31 cellular contexts compared by ENCODE assay signal in the genomic region with DNA sequence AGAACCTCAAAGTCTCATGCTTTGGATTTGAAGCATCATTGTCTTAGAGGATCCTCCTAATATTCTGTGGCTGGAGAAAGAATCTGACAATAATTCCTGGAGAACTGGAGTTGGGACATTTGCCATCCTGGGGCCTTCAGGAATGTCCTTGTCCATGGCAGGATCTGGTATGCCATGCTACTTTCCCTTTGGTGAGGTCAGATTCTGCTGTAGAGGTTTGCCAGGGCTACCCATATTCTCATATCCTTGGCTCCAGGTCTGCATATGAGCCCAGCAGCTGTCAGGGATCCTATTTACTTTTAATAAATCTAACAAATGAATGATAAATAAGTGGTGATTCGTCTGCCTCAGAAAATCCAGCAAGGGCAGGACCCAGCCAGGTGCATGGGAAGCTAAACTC.
"Had no signal": no experiment of that assay in that cellular context is flagged by ENCODE, and none has a peak within 500 bp of the region (broad histone marks: within the 10 kb centered on the region; RNA-seq: fewer than 3 reads in every experiment).

No MANE protein-coding gene starts in this region.

- H3K27me3 ChIP-seq: adrenal gland, cardiac muscle cell had no signal

- H3K27ac ChIP-seq: adrenal gland, cardiac muscle cell, VCaP had no signal

- H3K4me1 ChIP-seq: adrenal gland had no signal

- H3K4me3 ChIP-seq: adrenal gland, cardiac muscle cell had no signal

- ATAC-seq: activated CD8-positive, alpha-beta T cell treated with anti-CD3 and anti-CD28 coated beads for 36 hours; activated naive CD4-positive, alpha-beta T cell treated with anti-CD3 and anti-CD28 coated beads, Interleukin-2, amount 50 U/mL, for 72 hours; activated T-cell treated with anti-CD3 and anti-CD28 coated beads, Interleukin-2, amount 50 U/mL, for 4 hours; activated T-cell treated with anti-CD3 and anti-CD28 coated beads, Interleukin-2, amount 50 U/mL, for 72 hours; activated T-helper 17 cell treated with anti-CD3 and anti-CD28 coated beads, Interleukin-2, amount 50 U/mL, for 72 hours had no signal

- H3K36me3 ChIP-seq: adrenal gland, cardiac muscle cell had no signal

- DNase-seq: activated B cell treated with CpG ODN at 0.5 μM for 24 hours; activated CD4-positive, alpha-beta memory T cell treated with anti-CD3 and anti-CD28 coated beads for 36 hours; activated CD4-positive, alpha-beta T cell treated with anti-CD3 and anti-CD28 coated beads for 4 hours; activated CD4-positive, alpha-beta T cell treated with anti-CD3 and anti-CD28 coated beads, Interleukin-2, amount 10 ng/mL, durations not matched to agents 24 days and 14 days; activated CD4-positive, alpha-beta T cell treated with anti-CD3 and anti-CD28 coated beads, Interleukin-2, amount 50 U/mL, for 1 hour; activated CD4-positive, alpha-beta T cell treated with anti-CD3 and anti-CD28 coated beads, Interleukin-2, amount 50 U/mL, for 4 hours; activated CD4-positive, CD25-positive, alpha-beta regulatory T cell treated with anti-CD3 and anti-CD28 coated beads, Interleukin-2, amount 50 U/mL, for 72 hours; activated CD8-positive, alpha-beta memory T cell treated with anti-CD3 and anti-CD28 coated beads, Interleukin-2, amount 50 U/mL, for 4 hours; activated CD8-positive, alpha-beta T cell treated with anti-CD3 and anti-CD28 coated beads for 36 hours; activated effector memory CD4-positive, alpha-beta T cell treated with anti-CD3 and anti-CD28 coated beads, Interleukin-2, amount 50 U/mL, for 16 hours; activated gamma-delta T cell treated with Interleukin-2 at 50 U/mL for 16 hours; activated naive CD4-positive, alpha-beta T cell; activated naive CD4-positive, alpha-beta T cell treated with anti-CD3 and anti-CD28 coated beads for 36 hours; activated naive CD4-positive, alpha-beta T cell treated with anti-CD3 and anti-CD28 coated beads, Interleukin-2, amount 50 U/mL, for 16 hours; activated naive CD8-positive, alpha-beta T cell treated with anti-CD3 and anti-CD28 coated beads for 36 hours; activated T-cell treated with anti-CD3 and anti-CD28 coated beads for 4 hours; activated T-cell treated with anti-CD3 and anti-CD28 coated beads, Interleukin-2, amount 50 U/mL, for 1 hour; activated T-cell treated with anti-CD3 and anti-CD28 coated beads, Interleukin-2, amount 50 U/mL, for 4 hours; activated T-cell treated with anti-CD3 and anti-CD28 coated beads, Interleukin-2, amount 50 U/mL, for 72 hours; adrenal gland; amniotic stem cell; aorta; central memory CD4-positive, alpha-beta T cell; SW 1271; T-helper 1 cell; T-helper 2 cell; T-helper 9 cell had no signal

- H3K9me3 ChIP-seq: adrenal gland had no signal
